ENCODE assay signal across 7 cellular contexts in genomic region chr10:102713814-102714620, GRCh38. TPM values are rescaled to one million over a fixed set of nuclear protein-coding genes. Genes with fewer than 3 reads are reported as not detected.
DNase-seq lines count a peak whose midpoint lies in the region; ATAC-seq and TF ChIP-seq lines count a peak whose summit lies in the region.

TSS of gene ARL3 (minus strand) at chr10:102714397. CDS start at chr10:102714275, 122 bp downstream.

- H2AFZ ChIP-seq in hepatocyte, result peak within 1 kb of the TSS; percentile 34

- H3K9me3 ChIP-seq in hepatocyte (ENCODE audit: low read depth), result no peaks in the 10 kb centered on the region

- in situ Hi-C loops in astrocyte of the cerebellum (cut with HindIII; ENCODE audit: low sequenced_read_pairs), result loop anchor here (5.0 kb wide), 1 partner anchor 37 kb away; no protein-coding TSS in a partner anchor

- no peaks in the 10 kb centered on the region for H3K36me3 ChIP-seq in hepatocyte (replicated peaks; ENCODE audit: insufficient read depth, low read depth)

- peak within 1 kb of the TSS; percentile 95 for H3K27ac ChIP-seq in hepatocyte

- no peaks in the 10 kb centered on the region for H3K27me3 ChIP-seq in hepatocyte

- H3K4me2 ChIP-seq in hepatocyte, result peak within 1 kb of the TSS; percentile 91

- DNase-seq in NCI-H1930 (lab: John Stamatoyannopoulos, UW), result peak; percentile 88 to 91
- peak; percentile 93 for DNase-seq in T-helper 22 cell (ENCODE audit: low read depth)
- DNase-seq in astrocyte of the cerebellum (ENCODE audit: low read depth), result peak; percentile 85
- DNase-seq in hepatocyte (ENCODE audit: low spot score), result peak; percentile 100
- peak; percentile 92 for DNase-seq in renal cortical epithelial cell (ENCODE audit: low read depth)

- peak; percentile 81 for ATAC-seq in GM18505 (IDR thresholded peaks at IDR 0.05; ENCODE audit: unreplicated experiment)
- peak; percentile 91 for ATAC-seq in HG02970 (IDR thresholded peaks at IDR 0.05; ENCODE audit: low FRiP score, unreplicated experiment)

- peaks cover 59% of the 10 kb centered on the region for H3K79me2 ChIP-seq in hepatocyte

- WGBS in hepatocyte (ENCODE audit: low lambda C conversion rate, missing lambda C conversion rate), result 1% methylated on average over 35 of the region's 62 CpGs

- peaks cover 23% of the 10 kb centered on the region for H3K4me1 ChIP-seq in hepatocyte (ENCODE audit: insufficient read depth)

- peak; percentile 61 for TF ChIP-seq POLR2A in GM18505 (IDR thresholded peaks at IDR 0.05; ENCODE audit: borderline replicate concordance, extremely low read depth, insufficient read depth, insufficient read length)

- H4K20me1 ChIP-seq in hepatocyte (ENCODE audit: insufficient read depth, poor library complexity, severe bottlenecking), result no peaks in the 10 kb centered on the region

- TF ChIP-seq CTCF in astrocyte of the cerebellum (IDR thresholded peaks at IDR 0.05; ENCODE audit: low read depth, low read length, missing control alignments) (peak; percentile 38), hepatocyte (IDR thresholded peaks at IDR 0.05; ENCODE audit: poor library complexity) (peak; percentile 20)

- H3K4me3 ChIP-seq in astrocyte of the cerebellum (ENCODE audit: low read depth, low read length) (peak within 1 kb of the TSS; percentile 93), hepatocyte (peak within 1 kb of the TSS; percentile 85)

- H3K9me2 ChIP-seq in hepatocyte (replicated peaks; ENCODE audit: insufficient read depth), result no peaks in the 10 kb centered on the region

RNA-seq across cellular contexts. Expression of gene ARL3, which starts in this region (rescaled TPM):
- total RNA-seq in hepatocyte (6.4 and 9.6 TPM in 2 replicates), renal cortical epithelial cell (7.8 and 9.7 TPM in 2 replicates)
- polyA plus RNA-seq in hepatocyte, result 16.5 and 18.5 TPM in 2 replicates

Comparison
In these comparisons a context has a peak if more than half of its experiments do, and no peak if none do; other contexts are left out.
1. Peak in every context shown above with its lines: DNase-seq, ATAC-seq, H3K4me3 ChIP-seq and H3K27ac ChIP-seq.